In genomic region chr22:49848690-49849160, GRCh38 we compare ENCODE assay signal across 1 cellular context.
TF ChIP-seq lines count a peak whose summit lies in the region.

No MANE protein-coding gene starts in this region.

TF ChIP-seq in HepG2, 621 proteins besides CTCF, POLR2A, EP300 and RAD21:
- TF ChIP-seq KDM6A (CRISPR knock-in tag; IDR thresholded peaks at IDR 0.05; ENCODE audit: low read depth) (no peak), LBX2 (CRISPR knock-in tag; IDR thresholded peaks at IDR 0.05; ENCODE audit: borderline replicate concordance) (no peak), ZNF616 (CRISPR knock-in tag; IDR thresholded peaks at IDR 0.05; ENCODE audit: low read depth) (no peak), HNF1B (CRISPR knock-in tag; IDR thresholded peaks at IDR 0.05) (no peak), ZNF710 (CRISPR knock-in tag; IDR thresholded peaks at IDR 0.05; ENCODE audit: borderline replicate concordance) (no peak), PATZ1 (CRISPR knock-in tag; IDR thresholded peaks at IDR 0.05) (no peak), CCAR2 (optimal IDR thresholded peaks at IDR 0.05; ENCODE audit: low read depth, low read length) (no peak), ZNF687 (CRISPR knock-in tag; IDR thresholded peaks at IDR 0.05) (peak; percentile 33), SPEN (CRISPR knock-in tag; IDR thresholded peaks at IDR 0.05; ENCODE audit: low read depth) (peak; percentile 15; the same call in 1 of the 2 replicates), ZSCAN9 (CRISPR knock-in tag; IDR thresholded peaks at IDR 0.05; ENCODE audit: borderline replicate concordance) (no peak)
TF ChIP-seq in HepG2: peak in this region for 2.
